Comparison of ENCODE assay signal across 8 cellular contexts in the genomic region with DNA sequence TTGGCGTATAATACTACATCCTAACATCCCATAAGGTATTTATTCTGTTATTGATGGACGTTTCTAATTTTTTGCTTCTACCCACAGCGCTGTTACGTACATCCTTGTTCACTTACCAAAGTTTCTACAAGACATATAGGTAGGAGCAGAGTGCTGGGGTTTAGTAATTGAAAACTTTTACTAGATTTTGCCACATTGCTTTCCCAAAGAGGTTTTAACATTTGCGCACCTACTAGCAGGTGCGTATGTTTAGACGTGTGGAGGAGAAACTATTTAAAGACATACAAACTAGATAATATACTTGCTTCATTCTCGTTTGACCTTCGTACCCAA. TPM values are rescaled to one million over a fixed set of nuclear protein-coding genes. Genes with fewer than 3 reads are reported as not detected.
DNase-seq lines count a peak whose midpoint lies in the region; ATAC-seq and TF ChIP-seq lines count a peak whose summit lies in the region.

No MANE protein-coding gene starts in this region.

- peak overlapping the region; percentile 97 for H3K4me3 ChIP-seq in HAP-1
- peak overlapping the region; percentile 33 to 91 (median 66) for H3K4me3 ChIP-seq in transverse colon

- no peak for TF ChIP-seq EP300 in transverse colon (IDR thresholded peaks at IDR 0.05; ENCODE audit: low read depth)

- H3K4me1 Mint-ChIP-seq in activated T-helper 17 cell treated with anti-CD3 and anti-CD28 coated beads, Interleukin-2, amount 50 U/mL, for 72 hours, result peaks cover 13% of the 10 kb centered on the region

- H3K4me1 ChIP-seq in HAP-1 (peaks cover 5% of the 10 kb centered on the region), transverse colon (peaks cover 18 to 38% (median 20%) of the 10 kb centered on the region in 4 donors)

- H3K36me3 Mint-ChIP-seq in activated T-helper 17 cell treated with anti-CD3 and anti-CD28 coated beads, Interleukin-2, amount 50 U/mL, for 72 hours (ENCODE audit: low read depth), result peaks cover 47% of the 10 kb centered on the region

- 1% methylated on average over 9 of the region's 9 CpGs for WGBS in transverse colon (ENCODE audit: low coverage in 1 of 2), 2 donors

- peaks cover 44% of the 10 kb centered on the region for H3K36me3 ChIP-seq in HAP-1 (replicated peaks)
- H3K36me3 ChIP-seq in transverse colon, result peaks cover 0 to 15% (median 5%) of the 10 kb centered on the region in 4 donors

- H3K27me3 ChIP-seq in HAP-1 (ENCODE audit: low read depth) (no peaks in the 10 kb centered on the region), layer of hippocampus (ENCODE audit: control insufficient read depth, insufficient read depth, low read length) (no peaks in the 10 kb centered on the region), transverse colon (no peaks in the 10 kb centered on the region)

- in situ Hi-C loops in HAP-1 (cut with MboI; ENCODE audit: low sequenced_read_pairs) (loop anchor here (10.0 kb wide), 1 partner anchor 266 kb away; no protein-coding TSS in a partner anchor), transverse colon (cut with MboI; ENCODE audit: low pct_ligation_motif_present in 1 of 4, low pct_unique_long_range_greater_than_20kb in 1 of 4, low sequenced_read_pairs in 3 of 4) (loop anchor here in 2 of 4 donors (25.0 kb wide), 2 partner anchors 88 to 263 kb away; a partner anchor contains a TSS)

- TF ChIP-seq POLR2A in transverse colon (IDR thresholded peaks at IDR 0.05), result no peak

- H3K27ac Mint-ChIP-seq in activated T-helper 17 cell treated with anti-CD3 and anti-CD28 coated beads, Interleukin-2, amount 50 U/mL, for 72 hours, result peak overlapping the region; percentile 99

- intact Hi-C loops in transverse colon (cut with DNase I; ENCODE audit: low total_unique reads), result loop anchor here (5.0 kb wide), 1 partner anchor 263 kb away; no protein-coding TSS in a partner anchor

- ATAC-seq in activated T-helper 17 cell treated with anti-CD3 and anti-CD28 coated beads, Interleukin-2, amount 50 U/mL, for 72 hours (replicated peaks), result peak; percentile 1

- no peaks in the 10 kb centered on the region for H3K9me3 ChIP-seq in HAP-1
- no peaks in the 10 kb centered on the region for H3K9me3 ChIP-seq in transverse colon

- peak overlapping the region; percentile 99 for H3K4me3 Mint-ChIP-seq in activated T-helper 17 cell treated with anti-CD3 and anti-CD28 coated beads, Interleukin-2, amount 50 U/mL, for 72 hours

- H3K9me3 Mint-ChIP-seq in activated T-helper 17 cell treated with anti-CD3 and anti-CD28 coated beads, Interleukin-2, amount 50 U/mL, for 72 hours, result no peaks in the 10 kb centered on the region

- H3K27ac ChIP-seq in layer of hippocampus (ENCODE audit: low read depth, low read length) (peak overlapping the region; percentile 98), transverse colon (peak overlapping the region; percentile 93 to 98 (median 95))

- DNase-seq in CD1c-positive myeloid dendritic cell (ENCODE audit: extremely low spot score), result peak; percentile 9
- no peak for DNase-seq in HAP-1 (ENCODE audit: low spot score in 2 of 2)
- DNase-seq in transverse colon, result no peak
- no peak for DNase-seq in DMS114 treated with DMSO at 0.1 percent for 48 hours (lab: John Stamatoyannopoulos, UW; ENCODE audit: unreplicated experiment)
- DNase-seq in stimulated activated CD4-positive, alpha-beta T cell treated with anti-CD3 and anti-CD28 coated beads, Interleukin-15, amount 100 ng/mL, for 24 hours, result no peak
- no peak for DNase-seq in activated effector memory CD4-positive, alpha-beta T cell treated with anti-CD3 and anti-CD28 coated beads, Interleukin-2, amount 50 U/mL, for 16 hours

- H3K27me3 Mint-ChIP-seq in activated T-helper 17 cell treated with anti-CD3 and anti-CD28 coated beads, Interleukin-2, amount 50 U/mL, for 72 hours, result no peaks in the 10 kb centered on the region

- TF ChIP-seq CTCF in transverse colon (IDR thresholded peaks at IDR 0.05), result no peak

RNA-seq across cellular contexts. Expression of a gene that starts 0.6 kb away (rescaled TPM):
- 1,000 to 10,000 TPM; 1,350 to 1,709 TPM for total RNA-seq in activated T-helper 17 cell treated with anti-CD3 and anti-CD28 coated beads, Interleukin-2, amount 50 U/mL, for 72 hours
- 100 to 1,000 TPM in 3 of 4 donors, 10 to 100 TPM in 1; 71.8 to 702 (median 370) TPM for total RNA-seq in transverse colon

RNA-seq across cellular contexts. Expression of a gene that starts 19.8 kb away (rescaled TPM):
- 1 to 10 TPM; 3.5 to 5.5 TPM for total RNA-seq in activated T-helper 17 cell treated with anti-CD3 and anti-CD28 coated beads, Interleukin-2, amount 50 U/mL, for 72 hours
- 10 to 100 TPM; 18.7 to 37.7 (median 28.9) TPM for total RNA-seq in transverse colon
